Comparison of ENCODE assay signal across 14 cellular contexts in the genomic region with DNA sequence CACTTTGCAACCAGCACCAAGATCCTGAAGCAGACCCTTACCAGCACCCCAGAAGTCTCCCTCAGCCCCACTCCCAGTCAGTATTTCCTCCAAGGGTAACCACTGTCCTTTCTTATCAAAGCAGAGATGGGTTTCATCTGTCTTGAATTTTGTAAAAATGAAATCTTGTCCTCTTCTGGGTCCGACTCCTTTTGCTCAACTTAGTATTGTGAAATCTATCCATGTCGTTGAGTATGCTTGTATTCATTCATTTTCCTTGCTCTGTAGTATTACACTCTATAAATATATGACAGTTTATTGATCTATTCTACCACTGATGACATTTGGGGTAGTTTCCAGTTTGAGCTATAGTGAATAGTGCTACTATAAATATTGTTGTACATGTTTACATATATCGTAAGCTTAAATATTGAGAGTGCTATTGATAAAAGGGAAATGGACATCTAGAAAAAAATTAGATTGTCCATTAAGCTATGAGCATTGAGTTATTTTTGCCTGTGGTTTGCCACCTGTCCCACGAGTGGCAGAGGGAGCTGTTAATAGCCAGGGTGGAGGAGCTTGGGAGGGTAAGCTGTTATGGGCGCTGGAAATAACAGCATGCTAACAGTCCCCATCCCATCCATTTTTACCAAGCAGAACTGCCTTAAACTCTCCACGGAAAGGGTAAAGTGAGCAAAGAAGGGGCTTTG. TPM values are rescaled to one million over a fixed set of nuclear protein-coding genes. Genes with fewer than 3 reads are reported as not detected.
A peak's percentile ranks its signal among the peaks of the same experiment; 100 is the strongest.
DNase-seq lines count a peak whose midpoint lies in the region; ATAC-seq and TF ChIP-seq lines count a peak whose summit lies in the region.
"Had no signal": no experiment of that assay in that cellular context is flagged by ENCODE, and none has a peak within 500 bp of the region (broad histone marks: within the 10 kb centered on the region; RNA-seq: fewer than 3 reads in every experiment).

No MANE protein-coding gene starts in this region.

- peaks cover 55% of the 10 kb centered on the region for H3K4me1 Mint-ChIP-seq in stimulated activated naive CD8-positive, alpha-beta T cell treated with anti-CD3 and anti-CD28 coated beads, Interleukin-15, amount 100 ng/mL, for 72 hours
- H3K4me1 Mint-ChIP-seq in T-helper 17 cell (peaks cover 36% of the 10 kb centered on the region), GM23338 (peaks cover 2% of the 10 kb centered on the region; the same call in 1 of the 3 replicates)
- H3K4me1 Mint-ChIP-seq in naive thymus-derived CD4-positive, alpha-beta T cell = peaks cover 19 to 53% (median 43%) of the 10 kb centered on the region in 7 donors

- peaks cover 0 to 27% (median 9%) of the 10 kb centered on the region in 3 experiments for H3K36me3 ChIP-seq in naive thymus-derived CD4-positive, alpha-beta T cell (ENCODE audit: control insufficient read depth in 2 of 3, insufficient read depth in 3 of 3, low read length in 3 of 3)
- no peaks in the 10 kb centered on the region for H3K36me3 ChIP-seq in GM23338 (ENCODE audit: insufficient read depth)

- no peak overlapping the region for H3K4me3 ChIP-seq in naive thymus-derived CD4-positive, alpha-beta T cell (ENCODE audit: low read length)
- no peak overlapping the region for H3K4me3 ChIP-seq in GM23338
- H3K4me3 ChIP-seq: A549, BLaER1, GM12878 had no signal

- H3K9me3 Mint-ChIP-seq in stimulated activated naive CD8-positive, alpha-beta T cell treated with anti-CD3 and anti-CD28 coated beads, Interleukin-15, amount 100 ng/mL, for 72 hours = no peaks in the 10 kb centered on the region
- H3K9me3 Mint-ChIP-seq in naive thymus-derived CD4-positive, alpha-beta T cell = peaks cover 0 to 3% (median 0%) of the 10 kb centered on the region in 11 donors
- H3K9me3 Mint-ChIP-seq in GM23338 = no peaks in the 10 kb centered on the region
- H3K9me3 Mint-ChIP-seq: H9 had no signal

- no peak overlapping the region for H2AFZ ChIP-seq in GM23338

- no peaks in the 10 kb centered on the region for H3K27me3 ChIP-seq in naive thymus-derived CD4-positive, alpha-beta T cell (ENCODE audit: control insufficient read depth in 2 of 2, insufficient read depth in 2 of 2, low read length in 2 of 2)
- no peaks in the 10 kb centered on the region for H3K27me3 ChIP-seq in GM23338 (ENCODE audit: insufficient read depth)
- H3K27me3 ChIP-seq: BLaER1 had no signal

- intact Hi-C loops in naive thymus-derived CD4-positive, alpha-beta T cell (cut with micrococcal nuclease) = no loop called here

- H3K27me3 Mint-ChIP-seq in stimulated activated naive CD8-positive, alpha-beta T cell treated with anti-CD3 and anti-CD28 coated beads, Interleukin-15, amount 100 ng/mL, for 72 hours = no peaks in the 10 kb centered on the region
- no peaks in the 10 kb centered on the region for H3K27me3 Mint-ChIP-seq in T-helper 17 cell
- H3K27me3 Mint-ChIP-seq in naive thymus-derived CD4-positive, alpha-beta T cell = no peaks in the 10 kb centered on the region
- peaks cover 4% of the 10 kb centered on the region for H3K27me3 Mint-ChIP-seq in GM23338 (ENCODE audit: insufficient read depth, low read depth, poor library complexity)

- DNase-seq in stimulated activated naive CD8-positive, alpha-beta T cell treated with anti-CD3 and anti-CD28 coated beads, Interleukin-15, amount 100 ng/mL, for 72 hours = no peak
- no peak for DNase-seq in stimulated activated naive CD8-positive, alpha-beta T cell treated with anti-CD3 and anti-CD28 coated beads, Interleukin-15, Interleukin-2, amounts not matched to agents 100 U/mL and 50 U/mL, for 24 hours
- DNase-seq in T-helper 17 cell (no peak), GM23338 (ENCODE audit: low spot score) (no peak)
- DNase-seq in naive thymus-derived CD4-positive, alpha-beta T cell = no peak
- DNase-seq: Calu3, DMS79, GOT3, H9 had no signal

- TF ChIP-seq POLR2A in GM18505 (IDR thresholded peaks at IDR 0.05; ENCODE audit: borderline replicate concordance, extremely low read depth, insufficient read depth, insufficient read length) = no peak

- H3K27ac ChIP-seq in naive thymus-derived CD4-positive, alpha-beta T cell (ENCODE audit: low read depth, low read length) = no peak overlapping the region
- no peak overlapping the region for H3K27ac ChIP-seq in GM23338 (ENCODE audit: low read depth)
- H3K27ac ChIP-seq: A549, BLaER1 had no signal

- H3K9me3 ChIP-seq in T-helper 17 cell (ENCODE audit: control insufficient read depth, low read length, poor library complexity, severe bottlenecking) = no peaks in the 10 kb centered on the region
- H3K9me3 ChIP-seq in naive thymus-derived CD4-positive, alpha-beta T cell (ENCODE audit: control insufficient read depth in 2 of 3, low read length in 3 of 3) = no peaks in the 10 kb centered on the region
- H3K9me3 ChIP-seq: A549, BLaER1 had no signal

- no peak overlapping the region for H3K4me3 Mint-ChIP-seq in stimulated activated naive CD8-positive, alpha-beta T cell treated with anti-CD3 and anti-CD28 coated beads, Interleukin-15, amount 100 ng/mL, for 72 hours
- H3K4me3 Mint-ChIP-seq in T-helper 17 cell (no peak overlapping the region), GM23338 (no peak overlapping the region)
- peak overlapping the region in 3 of 10 donors; percentile 15 to 42 (median 31) for H3K4me3 Mint-ChIP-seq in naive thymus-derived CD4-positive, alpha-beta T cell
- H3K4me3 Mint-ChIP-seq: H9 had no signal

- no peak for ATAC-seq in stimulated activated naive CD8-positive, alpha-beta T cell treated with anti-CD3 and anti-CD28 coated beads, Interleukin-15, amount 100 ng/mL, for 72 hours
- ATAC-seq in stimulated activated naive CD8-positive, alpha-beta T cell treated with anti-CD3 and anti-CD28 coated beads, Interleukin-15, Interleukin-2, amounts not matched to agents 100 U/mL and 50 U/mL, for 24 hours = no peak
- ATAC-seq in T-helper 17 cell (no peak), GM23338 (no peak), GM18505 (IDR thresholded peaks at IDR 0.05; ENCODE audit: unreplicated experiment) (no peak)
- no peak for ATAC-seq in naive thymus-derived CD4-positive, alpha-beta T cell
- ATAC-seq: A549, GM12878 had no signal

- CTCF ChIA-PET in naive thymus-derived CD4-positive, alpha-beta T cell (lab: Charles Lee) = interaction anchor here (0.7 to 5.3 kb wide), 6 partner anchors 11 to 73 kb away, joined by 3 to 28 read pairs (median 3); a partner anchor contains a TSS

- H3K79me2 ChIP-seq in GM23338 (replicated peaks; ENCODE audit: insufficient read depth) = no peaks in the 10 kb centered on the region

- no peak for TF ChIP-seq CTCF in GM23338 (conservative IDR thresholded peaks at IDR 0.05; ENCODE audit: low read depth in 2 of 2)

- H3K4me2 ChIP-seq in GM23338 = no peak overlapping the region
- H3K4me2 ChIP-seq: A549, BLaER1 had no signal

- POLR2A ChIA-PET in naive thymus-derived CD4-positive, alpha-beta T cell (lab: Charles Lee) = interaction anchor here (0.8 to 1.4 kb wide), 2 partner anchors 12 to 50 kb away, joined by 3 to 4 read pairs; no protein-coding TSS in a partner anchor

- H3K9me2 ChIP-seq in GM23338 (ENCODE audit: insufficient read depth) = no peaks in the 10 kb centered on the region

- H3K27ac Mint-ChIP-seq in stimulated activated naive CD8-positive, alpha-beta T cell treated with anti-CD3 and anti-CD28 coated beads, Interleukin-15, amount 100 ng/mL, for 72 hours = peak overlapping the region; percentile 4 to 19
- H3K27ac Mint-ChIP-seq in T-helper 17 cell = peak overlapping the region; percentile 51
- peak overlapping the region in 8 of 9 donors; percentile 8 to 69 (median 28) for H3K27ac Mint-ChIP-seq in naive thymus-derived CD4-positive, alpha-beta T cell
- no peak overlapping the region for H3K27ac Mint-ChIP-seq in GM23338
- H3K27ac Mint-ChIP-seq: H9 had no signal

- peaks cover 17 to 29% of the 10 kb centered on the region in 2 donors for H3K4me1 ChIP-seq in naive thymus-derived CD4-positive, alpha-beta T cell (ENCODE audit: control insufficient read depth in 2 of 2, insufficient read depth in 2 of 2, low read length in 2 of 2)
- H3K4me1 ChIP-seq in GM23338 (ENCODE audit: insufficient read depth) = no peaks in the 10 kb centered on the region
- H3K4me1 ChIP-seq: BLaER1 had no signal

- H3K36me3 Mint-ChIP-seq in T-helper 17 cell (ENCODE audit: low read depth) (peaks cover 14% of the 10 kb centered on the region), GM23338 (ENCODE audit: low read depth) (peaks cover 27% of the 10 kb centered on the region)
- H3K36me3 Mint-ChIP-seq in naive thymus-derived CD4-positive, alpha-beta T cell = peaks cover 3 to 39% (median 13%) of the 10 kb centered on the region in 5 donors

- no peaks in the 10 kb centered on the region for H4K20me1 ChIP-seq in GM23338 (replicated peaks; ENCODE audit: insufficient read depth)
- H4K20me1 ChIP-seq: BLaER1 had no signal

- no peaks in the 10 kb centered on the region for H3F3A ChIP-seq in GM23338 (replicated peaks; ENCODE audit: low read depth)

TF ChIP-seq in GM23338, 12 proteins besides CTCF, POLR2A, EP300 and RAD21 (continues in another document):
- TF ChIP-seq EZH2phosphoT487 (IDR thresholded peaks at IDR 0.05; ENCODE audit: unreplicated experiment) = no peak

RNA-seq across cellular contexts. Expression of a gene that starts 36.5 kb away (rescaled TPM):
- total RNA-seq in T-helper 17 cell = 1 to 10 TPM; 2.1 to 3.0 TPM
- 1 to 10 TPM; 3.0 to 5.5 (median 3.2) TPM for total RNA-seq in naive thymus-derived CD4-positive, alpha-beta T cell
- 1 to 10 TPM in 1 of 2 donors, under 1 TPM in 1; 0.91 to 2.9 TPM for polyA plus RNA-seq in naive thymus-derived CD4-positive, alpha-beta T cell
- 3.1 and 3.2 TPM in 2 replicates for total RNA-seq in GM23338 (2014; rRNA removed; shearing (Covaris generic))
- 1.7 and 3.6 TPM in 2 replicates for polyA plus RNA-seq in GM23338 (2016; fragmentation: Nextera tagmentation; extraction: Ambion mirVana)

RNA-seq across cellular contexts. Expression of a gene that starts 43.5 kb away (rescaled TPM):
- 1 to 10 TPM; 2.7 to 4.9 TPM for total RNA-seq in T-helper 17 cell
- 1 to 10 TPM; 3.1 to 6.0 (median 4.2) TPM for total RNA-seq in naive thymus-derived CD4-positive, alpha-beta T cell
- 1 to 10 TPM; 3.8 to 4.6 TPM for polyA plus RNA-seq in naive thymus-derived CD4-positive, alpha-beta T cell
- total RNA-seq in GM23338 (2014; rRNA removed; shearing (Covaris generic)) = 16.2 and 17.6 TPM in 2 replicates
- polyA plus RNA-seq in GM23338 (2016; fragmentation: Nextera tagmentation; extraction: Ambion mirVana) = 11.6 and 12.5 TPM in 2 replicates
- total RNA-seq: GM12878, HT-29 had no signal

RNA-seq across cellular contexts. Expression of a gene that starts 50.3 kb away (rescaled TPM):
- 10 to 100 TPM; 14.2 to 14.9 TPM for total RNA-seq in T-helper 17 cell
- 10 to 100 TPM; 13.8 to 35.9 (median 19.5) TPM for total RNA-seq in naive thymus-derived CD4-positive, alpha-beta T cell
- 10 to 100 TPM; 21.0 to 25.0 TPM for polyA plus RNA-seq in naive thymus-derived CD4-positive, alpha-beta T cell
- total RNA-seq in GM23338 (2014; rRNA removed; shearing (Covaris generic)) = 14.1 and 19.5 TPM in 2 replicates
- polyA plus RNA-seq in GM23338 (2016; fragmentation: Nextera tagmentation; extraction: Ambion mirVana) = 5.2 and 5.4 TPM in 2 replicates
